ENCODE assay signal across 23 cellular contexts in the genomic region with DNA sequence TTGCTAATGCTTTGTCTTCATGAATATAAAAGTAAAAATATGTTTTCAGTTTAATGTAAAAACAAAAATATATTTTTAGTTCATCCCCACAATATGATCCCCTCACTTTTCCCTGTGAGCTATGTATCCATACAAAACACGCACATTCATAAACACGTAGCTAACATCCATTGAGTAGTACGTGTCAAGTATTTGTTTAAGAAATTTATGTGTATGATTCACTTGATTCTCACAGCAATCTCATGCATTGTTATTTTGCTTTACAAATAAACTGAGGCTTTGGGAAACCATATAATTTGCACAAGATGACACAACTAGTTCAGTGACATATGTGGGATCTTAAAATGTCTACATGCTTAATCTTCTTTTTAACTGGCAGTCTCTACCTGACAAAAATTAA.
"Had no signal": no experiment of that assay in that cellular context is flagged by ENCODE, and none has a peak within 500 bp of the region (broad histone marks: within the 10 kb centered on the region; RNA-seq: fewer than 3 reads in every experiment).

No MANE protein-coding gene starts in this region.

- H3K4me3 ChIP-seq: thyroid gland had no signal

- H3K9me3 ChIP-seq: neutrophil, thyroid gland had no signal

- H3K27me3 ChIP-seq: neutrophil, thyroid gland had no signal

- H3K9ac ChIP-seq: parathyroid adenoma had no signal

- H3K27ac ChIP-seq: neutrophil, parathyroid adenoma, thyroid gland, VCaP had no signal

- H3K79me2 ChIP-seq: parathyroid adenoma had no signal

- DNase-seq: activated CD4-positive, alpha-beta memory T cell treated with anti-CD3 and anti-CD28 coated beads, Interleukin-2, amount 10 ng/mL, durations not matched to agents 7 days and 5 days; activated CD4-positive, alpha-beta T cell treated with anti-CD3 and anti-CD28 coated beads, Interleukin-2, amount 10 ng/mL, durations not matched to agents 24 days and 14 days; activated effector memory CD4-positive, alpha-beta T cell treated with anti-CD3 and anti-CD28 coated beads, Interleukin-2, amount 50 U/mL, for 16 hours; activated naive CD4-positive, alpha-beta T cell treated with anti-CD3 and anti-CD28 coated beads, Interleukin-2, amount 10 ng/mL, durations not matched to agents 7 days and 5 days; activated T-cell treated with anti-CD3 and anti-CD28 coated beads for 4 hours; amygdala; effector memory CD4-positive, alpha-beta T cell; glutamatergic neuron; hippocampal formation; left cardiac atrium; midbrain; natural killer cell; right cardiac atrium; stimulated activated CD4-positive, alpha-beta T cell treated with anti-CD3 and anti-CD28 coated beads, Interleukin-12 subunit alpha, Interleukin-12 subunit beta, amount 100 ng/mL, for 4 hours; stimulated activated CD4-positive, alpha-beta T cell treated with anti-CD3 and anti-CD28 coated beads, Interleukin-4, amount 100 ng/mL, for 4 hours; substantia nigra; thyroid gland had no signal

- H3K36me3 ChIP-seq: neutrophil, thyroid gland had no signal

- FAIRE-seq: frontal cortex had no signal

- ATAC-seq: activated CD4-positive, CD25-positive, alpha-beta regulatory T cell treated with anti-CD3 and anti-CD28 coated beads, Interleukin-2, amount 50 U/mL, for 24 hours; esophagus mucosa; left cardiac atrium; natural killer cell; right cardiac atrium had no signal

- H3K4me1 ChIP-seq: parathyroid adenoma, thyroid gland had no signal

- H2AFZ ChIP-seq: parathyroid adenoma had no signal
